In genomic region chr4:95358320-95358889, GRCh38 we compare ENCODE assay signal across 15 cellular contexts.
"Had no signal": no experiment of that assay in that cellular context is flagged by ENCODE, and none has a peak within 500 bp of the region (broad histone marks: within the 10 kb centered on the region; RNA-seq: fewer than 3 reads in every experiment).

No MANE protein-coding gene starts in this region.

- H3K36me3 Mint-ChIP-seq: naive B cell; stimulated activated memory B cell treated with anti-CD40 and anti-IgM and Interleukin-4, amounts not matched to agents 10 μg/mL and 1 μg/mL and 100 μg/mL, for 72 hours had no signal

- H2AFZ ChIP-seq: parathyroid adenoma had no signal

- H3K27ac ChIP-seq: ascending aorta, breast epithelium, neutrophil, parathyroid adenoma, tibial nerve had no signal

- H3K4me1 ChIP-seq: breast epithelium, parathyroid adenoma had no signal

- H3K9me3 ChIP-seq: ascending aorta, breast epithelium, neutrophil, tibial nerve had no signal

- H3K36me3 ChIP-seq: ascending aorta, breast epithelium, neutrophil, tibial nerve had no signal

- H3K4me3 Mint-ChIP-seq: naive B cell; stimulated activated memory B cell treated with anti-CD40 and anti-IgM and Interleukin-4, amounts not matched to agents 10 μg/mL and 1 μg/mL and 100 μg/mL, for 72 hours; T-helper 2 cell treated with Interferon-gamma antibody and Interleukin-4, amounts not matched to agents 5 μg/mL and 100 μg/mL, for 36 hours had no signal

- H3K79me2 ChIP-seq: parathyroid adenoma had no signal

- H3K27ac Mint-ChIP-seq: stimulated activated memory B cell treated with anti-CD40 and anti-IgM and Interleukin-4, amounts not matched to agents 10 μg/mL and 1 μg/mL and 100 μg/mL, for 72 hours; T-helper 2 cell treated with Interferon-gamma antibody and Interleukin-4, amounts not matched to agents 5 μg/mL and 100 μg/mL, for 36 hours had no signal

- H3K4me3 ChIP-seq: ascending aorta, breast epithelium, tibial nerve had no signal

- H3K27me3 Mint-ChIP-seq: naive B cell; stimulated activated memory B cell treated with anti-CD40 and anti-IgM and Interleukin-4, amounts not matched to agents 10 μg/mL and 1 μg/mL and 100 μg/mL, for 72 hours had no signal

- H3K27me3 ChIP-seq: ascending aorta, breast epithelium, neutrophil, tibial nerve had no signal

- ATAC-seq: activated CD4-positive, CD25-positive, alpha-beta regulatory T cell treated with anti-CD3 and anti-CD28 coated beads, Interleukin-2, amount 50 U/mL, for 24 hours; esophagus mucosa; stimulated activated memory B cell treated with anti-CD40 and anti-IgM and Interleukin-4, amounts not matched to agents 10 μg/mL and 1 μg/mL and 100 μg/mL, for 72 hours had no signal

- H3K4me1 Mint-ChIP-seq: naive B cell; stimulated activated memory B cell treated with anti-CD40 and anti-IgM and Interleukin-4, amounts not matched to agents 10 μg/mL and 1 μg/mL and 100 μg/mL, for 72 hours had no signal

- DNase-seq: activated CD4-positive, alpha-beta T cell treated with anti-CD3 and anti-CD28 coated beads, Interleukin-2, amount 50 U/mL, for 1 hour; activated naive CD4-positive, alpha-beta T cell; hippocampal formation; naive B cell; stimulated activated CD4-positive, alpha-beta T cell treated with anti-CD3 and anti-CD28 coated beads, Interleukin-2, amount 100 ng/mL, for 48 hours; SW 1271 had no signal

- H3K9me3 Mint-ChIP-seq: stimulated activated memory B cell treated with anti-CD40 and anti-IgM and Interleukin-4, amounts not matched to agents 10 μg/mL and 1 μg/mL and 100 μg/mL, for 72 hours; T-helper 2 cell treated with Interferon-gamma antibody and Interleukin-4, amounts not matched to agents 5 μg/mL and 100 μg/mL, for 36 hours had no signal

- H3K9ac ChIP-seq: parathyroid adenoma had no signal
